ENCODE assay signal across 8 cellular contexts in genomic region chr3:19146685-19147650, GRCh38.
DNase-seq lines count a peak whose midpoint lies in the region; ATAC-seq and TF ChIP-seq lines count a peak whose summit lies in the region.

No MANE protein-coding gene starts in this region.

- ATAC-seq in GM18907 (IDR thresholded peaks at IDR 0.05; ENCODE audit: unreplicated experiment) (peak; percentile 83), HG03139 (IDR thresholded peaks at IDR 0.05; ENCODE audit: unreplicated experiment) (peak; percentile 76)

- CTCF ChIA-PET in AG04449 (lab: Yijun Ruan, JAX) = no interaction called here

- POLR2A ChIA-PET in AG04449 (lab: Yijun Ruan, JAX) = no interaction called here

- no peak for DNase-seq in AG04449 (ENCODE audit: low read depth, low spot score)
- DNase-seq in NCI-H226 = peak; percentile 56
- peak; percentile 64 for DNase-seq in activated CD4-positive, alpha-beta T cell treated with anti-CD3 and anti-CD28 coated beads for 48 hours
- DNase-seq in coronary artery (ENCODE audit: low spot score) = peak; percentile 75
- DNase-seq in left kidney (ENCODE audit: low read depth, low spot score) = peak; percentile 98
- peak; percentile 38 to 43 for DNase-seq in stimulated activated CD4-positive, alpha-beta T cell treated with anti-CD3 and anti-CD28 coated beads, Interleukin-1b, Interleukin-23, amount 100 ng/mL, for 4 hours (ENCODE audit: low read depth in 2 of 2)

- H3K4me3 ChIP-seq in AG04449 (ENCODE audit: low read depth, low read length) (peak overlapping the region; percentile 61), coronary artery (peak overlapping the region; percentile 80)

- TF ChIP-seq CTCF in AG04449 (IDR thresholded peaks at IDR 0.05; ENCODE audit: insufficient read depth, low read length, missing control alignments) (peak; percentile 48), coronary artery (IDR thresholded peaks at IDR 0.05) (no peak)

- H3K27ac ChIP-seq in coronary artery = peak overlapping the region in 1 of 2 donors; percentile 9
